Comparison of ENCODE assay signal across 1 cellular context in the genomic region with DNA sequence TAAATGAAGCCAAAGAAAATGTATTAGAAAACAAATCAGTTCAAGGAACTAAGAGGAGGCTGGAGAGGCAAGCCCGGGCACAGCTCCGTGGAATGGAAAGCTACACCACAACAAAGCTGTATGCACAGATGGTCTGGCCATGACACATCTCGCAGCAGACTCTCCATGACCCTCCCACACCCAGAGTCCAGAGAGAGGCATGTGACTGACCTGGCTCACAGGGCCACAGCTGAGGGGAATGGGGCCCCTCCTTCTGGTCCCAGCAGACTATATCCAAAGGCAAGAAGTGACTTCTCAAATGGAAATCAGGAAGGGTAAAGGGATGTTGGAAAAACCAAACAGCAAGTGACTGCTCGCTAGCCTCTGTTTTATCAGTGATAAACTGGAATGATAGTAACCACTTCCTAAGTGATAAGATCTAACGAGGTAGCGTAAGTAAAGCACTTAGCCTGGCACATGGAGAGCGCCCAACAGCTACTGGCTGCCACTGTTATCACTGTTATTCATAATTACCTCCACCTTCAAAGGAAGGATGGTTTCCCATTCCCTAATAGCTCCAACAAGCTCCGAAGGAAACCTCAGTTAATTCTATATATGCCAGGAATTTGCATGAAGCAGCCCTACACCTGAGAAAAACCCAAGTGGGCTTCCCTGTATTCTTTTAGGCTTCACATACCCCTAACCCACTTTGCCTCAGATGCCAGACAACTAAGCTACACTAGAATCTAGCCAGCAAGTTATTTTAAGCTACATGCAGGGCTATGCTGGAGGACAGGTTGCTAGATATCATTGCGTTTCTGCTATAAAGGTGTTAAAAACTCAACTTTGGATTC.
TF ChIP-seq lines count a peak whose summit lies in the region.

No MANE protein-coding gene starts in this region.

TF ChIP-seq in WTC11, 78 proteins besides CTCF, POLR2A, EP300 and RAD21 (continued from another document):
- TF ChIP-seq TP53 (CRISPR knock-in tag; IDR thresholded peaks at IDR 0.05) (no peak), JAZF1 (CRISPR knock-in tag; IDR thresholded peaks at IDR 0.05) (no peak), ZNF425 (CRISPR knock-in tag; conservative IDR thresholded peaks at IDR 0.05) (no peak), MXD4 (CRISPR knock-in tag; IDR thresholded peaks at IDR 0.05; ENCODE audit: borderline replicate concordance) (no peak), TEAD1 (CRISPR knock-in tag; IDR thresholded peaks at IDR 0.05) (no peak), MYBL2 (CRISPR knock-in tag; IDR thresholded peaks at IDR 0.05) (no peak), ETV6 (CRISPR knock-in tag; IDR thresholded peaks at IDR 0.05) (no peak)
TF ChIP-seq in WTC11: peak in this region for 0.
